In the genomic region with DNA sequence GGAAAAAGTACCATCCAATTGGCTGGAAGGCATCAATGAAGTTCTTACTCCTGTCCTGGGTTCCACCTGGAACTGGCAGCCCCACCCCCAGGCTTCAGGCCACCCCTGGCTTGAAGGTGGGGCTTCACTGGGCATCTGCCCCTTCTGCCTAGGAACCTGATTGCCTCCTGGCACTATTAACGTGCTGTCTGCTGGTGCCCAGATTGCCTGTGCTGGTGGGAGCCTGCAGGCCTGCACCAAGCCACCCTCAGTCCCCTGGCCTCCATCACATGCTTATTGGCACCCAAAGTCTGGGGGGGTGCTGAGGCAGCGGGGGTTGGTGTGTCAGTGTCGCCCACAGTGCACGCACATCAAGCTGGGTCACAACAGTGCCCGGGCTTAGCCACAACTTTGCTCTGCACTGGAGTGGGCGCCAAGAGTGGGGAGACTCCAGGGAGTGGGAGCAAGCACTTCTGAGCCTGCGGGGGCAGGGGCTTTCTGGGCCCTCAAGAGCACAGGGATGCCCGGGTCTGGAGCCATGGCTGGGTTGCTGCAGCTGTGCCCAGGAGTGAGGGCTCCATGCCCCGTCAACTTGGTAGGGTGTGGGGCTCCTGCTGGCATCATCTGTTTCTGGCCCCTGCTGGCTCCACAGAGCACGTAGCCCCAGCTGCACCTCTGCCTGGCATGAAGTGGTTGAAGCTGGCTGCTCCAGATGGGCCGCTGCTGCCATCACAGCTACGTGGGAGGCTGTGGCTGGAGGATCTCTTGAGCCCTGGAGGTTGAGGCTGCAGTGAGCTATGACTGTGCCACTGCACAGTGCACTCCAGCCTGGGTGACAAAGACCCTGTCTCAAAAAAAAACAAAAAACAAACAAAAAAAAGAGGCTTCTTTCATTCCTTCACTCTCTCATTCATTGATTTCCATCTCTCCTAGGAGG, we compare ENCODE assay signal across 10 cellular contexts. TPM values are rescaled to one million over a fixed set of nuclear protein-coding genes. Genes with fewer than 3 reads are reported as not detected.
DNase-seq lines count a peak whose midpoint lies in the region; ATAC-seq and TF ChIP-seq lines count a peak whose summit lies in the region.
"Had no signal": no experiment of that assay in that cellular context is flagged by ENCODE, and none has a peak within 500 bp of the region (broad histone marks: within the 10 kb centered on the region; RNA-seq: fewer than 3 reads in every experiment).

No MANE protein-coding gene starts in this region.

- peaks cover 5% of the 10 kb centered on the region for H3K27me3 Mint-ChIP-seq in endothelial cell (ENCODE audit: unreplicated experiment)

- peak overlapping the region; percentile 48 for H3K4me3 Mint-ChIP-seq in endothelial cell (ENCODE audit: unreplicated experiment)

- ATAC-seq in HG03354 (IDR thresholded peaks at IDR 0.05; ENCODE audit: poor library complexity, severe bottlenecking, unreplicated experiment) (no peak), GM18870 (IDR thresholded peaks at IDR 0.05; ENCODE audit: unreplicated experiment) (no peak)

- no peaks in the 10 kb centered on the region for H3K9me3 Mint-ChIP-seq in endothelial cell (ENCODE audit: unreplicated experiment)

- H3K27ac Mint-ChIP-seq in endothelial cell (ENCODE audit: unreplicated experiment) = no peak overlapping the region

- H3K4me1 ChIP-seq in neuron (ENCODE audit: insufficient read depth, low read length) = peaks cover 17% of the 10 kb centered on the region

- H3K36me3 Mint-ChIP-seq in endothelial cell (ENCODE audit: low read depth, unreplicated experiment) = peaks cover 5% of the 10 kb centered on the region

- TF ChIP-seq CTCF in GM12865 (IDR thresholded peaks at IDR 0.05; ENCODE audit: insufficient read depth, low read depth, low read length, missing control alignments) (no peak), endothelial cell (IDR thresholded peaks at IDR 0.05; ENCODE audit: unreplicated experiment) (no peak)

- H3K9me3 ChIP-seq in MG63 (no peaks in the 10 kb centered on the region), neuron (ENCODE audit: low read length) (no peaks in the 10 kb centered on the region)
- H3K9me3 ChIP-seq: mucosa of descending colon had no signal

- H3K4me3 ChIP-seq in GM12865 (ENCODE audit: low read depth, low read length) (peak overlapping the region; percentile 45), MG63 (peak overlapping the region; percentile 66), neuron (ENCODE audit: low read length) (peak overlapping the region; percentile 74)
- H3K4me3 ChIP-seq: mucosa of descending colon had no signal

- no peak for DNase-seq in GM12865 (ENCODE audit: low read depth)
- DNase-seq in MG63 = no peak
- DNase-seq in endothelial cell (ENCODE audit: low spot score) = no peak
- DNase-seq in stimulated activated CD4-positive, alpha-beta T cell treated with anti-CD3 and anti-CD28 coated beads, Interleukin-4, amount 100 ng/mL, for 4 hours = no peak
- DNase-seq in NCI-H345 treated with DMSO at 0.1 percent for 48 hours (lab: John Stamatoyannopoulos, UW; ENCODE audit: unreplicated experiment) = no peak
- DNase-seq: DMS79 treated with DMSO at 0.1 percent for 48 hours had no signal

- peak overlapping the region; percentile 52 for H2AFZ ChIP-seq in neuron (ENCODE audit: low read depth, low read length)

- no peaks in the 10 kb centered on the region for H3K27me3 ChIP-seq in MG63
- H3K27me3 ChIP-seq in neuron (ENCODE audit: insufficient read depth, low read length) = no peaks in the 10 kb centered on the region

- H3K36me3 ChIP-seq in MG63 (no peaks in the 10 kb centered on the region), neuron (ENCODE audit: insufficient read depth, low read length) (peaks cover 3% of the 10 kb centered on the region)

- peaks cover 27% of the 10 kb centered on the region for H3K4me1 Mint-ChIP-seq in endothelial cell (ENCODE audit: unreplicated experiment)

RNA-seq across cellular contexts. Expression of a gene that starts 4.2 kb away (rescaled TPM):
- total RNA-seq in MG63 (2014; rRNA removed; shearing (Covaris generic); ENCODE audit: low replicate concordance) = 32.0 and 53.7 TPM in 2 replicates
- total RNA-seq in endothelial cell (ENCODE audit: unreplicated experiment) = 22.3 TPM

RNA-seq across cellular contexts. Expression of a gene that starts 16.1 kb away (rescaled TPM):
- total RNA-seq in MG63 (2014; rRNA removed; shearing (Covaris generic); ENCODE audit: low replicate concordance) = 10.0 and 13.2 TPM in 2 replicates
- total RNA-seq in endothelial cell (ENCODE audit: unreplicated experiment) = 37.3 TPM

RNA-seq across cellular contexts. Expression of a gene that starts 48.4 kb away (rescaled TPM):
- 5.7 and 10.5 TPM in 2 replicates for total RNA-seq in MG63 (2014; rRNA removed; shearing (Covaris generic); ENCODE audit: low replicate concordance)
- 5.1 TPM for total RNA-seq in endothelial cell (ENCODE audit: unreplicated experiment)
